In the genomic region with DNA sequence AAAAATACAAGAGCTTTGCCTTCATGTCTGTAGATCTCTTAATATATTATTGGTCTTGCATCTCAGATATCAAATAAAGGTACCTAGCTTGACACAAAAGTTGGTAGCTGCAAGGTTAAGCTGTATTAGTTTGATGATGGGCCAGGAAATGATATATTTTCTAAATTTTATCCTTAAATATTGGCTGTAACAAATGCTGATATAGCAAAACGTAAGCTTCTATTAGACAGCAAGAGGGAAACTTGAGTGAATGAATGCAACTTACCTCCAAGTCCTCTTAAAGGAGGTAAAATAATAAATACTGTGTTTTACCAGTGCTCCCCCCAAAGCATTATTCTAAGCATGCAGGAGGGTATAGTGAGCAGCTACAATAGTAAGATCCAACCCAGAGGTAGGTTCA, we compare ENCODE assay signal across 6 cellular contexts. TPM values are rescaled to one million over a fixed set of nuclear protein-coding genes. Genes with fewer than 3 reads are reported as not detected.
DNase-seq lines count a peak whose midpoint lies in the region; ATAC-seq, FAIRE-seq and TF ChIP-seq lines count a peak whose summit lies in the region.
"Not testable (repeated sequence)": the region's sequence is repeated elsewhere in the genome, so short reads cannot be mapped to it uniquely, and the experiment has no call there.
"Had no signal": no experiment of that assay in that cellular context is flagged by ENCODE, and none has a peak within 500 bp of the region (broad histone marks: within the 10 kb centered on the region; RNA-seq: fewer than 3 reads in every experiment).

No MANE protein-coding gene starts in this region.

- H3K14ac ChIP-seq in IMR-90 (replicated peaks; ENCODE audit: low read depth, low read length), result not testable (repeated sequence)

- not testable (repeated sequence) for TF ChIP-seq CTCF in A549 (IDR thresholded peaks at IDR 0.05); IMR-90 (conservative IDR thresholded peaks at IDR 0.05; ENCODE audit: low read depth, low read length); K562 (IDR thresholded peaks at IDR 0.05 in 2 of 3, conservative IDR thresholded peaks at IDR 0.05 in 1 of 3; ENCODE audit: insufficient read depth in 2 of 3, low read depth in 1 of 3, low read length in 3 of 3); endothelial cell of umbilical vein (IDR thresholded peaks at IDR 0.05; ENCODE audit: extremely low read depth in 1 of 2, insufficient read depth in 1 of 2, low read depth in 1 of 2, low read length in 2 of 2); neural progenitor cell (IDR thresholded peaks at IDR 0.05)

- TF ChIP-seq POLR2A in A549 (IDR thresholded peaks at IDR 0.05; ENCODE audit: low read length); IMR-90 (IDR thresholded peaks at IDR 0.05; ENCODE audit: low read depth, low read length); K562 (conservative IDR thresholded peaks at IDR 0.05); endothelial cell of umbilical vein (IDR thresholded peaks at IDR 0.05; ENCODE audit: low read depth, low read length): not testable (repeated sequence)

- not testable (repeated sequence) for H3K4me3 Mint-ChIP-seq in neural progenitor cell

- H2BK120ac ChIP-seq in IMR-90 (ENCODE audit: low read depth, low read length), result not testable (repeated sequence)

- H3K9me1 ChIP-seq in IMR-90 (ENCODE audit: insufficient read depth, low read length); K562 (ENCODE audit: control insufficient read depth, insufficient read depth, low read length); endothelial cell of umbilical vein (replicated peaks; ENCODE audit: control insufficient read depth, extremely low read depth, insufficient read depth, low read length): not testable (repeated sequence)

- not testable (repeated sequence) for DNase-seq in A549 (ENCODE audit: low read depth in 1 of 2, low spot score in 1 of 2); IMR-90; K562 (ENCODE audit: extremely low read depth in 1 of 4, low spot score in 3 of 4); endothelial cell of umbilical vein (ENCODE audit: low read depth, low spot score); neural progenitor cell (ENCODE audit: low spot score)

- H2BK5ac ChIP-seq in IMR-90 (ENCODE audit: low read depth, low read length, poor library complexity, severe bottlenecking), result not testable (repeated sequence)

- H3K79me1 ChIP-seq in IMR-90 (ENCODE audit: low read depth in 1 of 2, low read length in 2 of 2), result not testable (repeated sequence)

- H4K8ac ChIP-seq in IMR-90 (ENCODE audit: low read depth in 2 of 2, low read length in 2 of 2), result not testable (repeated sequence)

- not testable (repeated sequence) for H2BK20ac ChIP-seq in IMR-90 (ENCODE audit: low read depth, low read length)

- not testable (repeated sequence) for H3K4me3 ChIP-seq in A549; IMR-90 (ENCODE audit: insufficient read depth, low read depth, low read length); K562; endothelial cell of umbilical vein (replicated peaks in 1 of 3; ENCODE audit: insufficient read depth in 1 of 3, low read depth in 1 of 3, low read length in 3 of 3); neural progenitor cell

- peaks cover 26% of the 10 kb centered on the region for H3K4me1 Mint-ChIP-seq in neural progenitor cell

- H3K4me2 ChIP-seq in A549; IMR-90 (ENCODE audit: low read depth, low read length); K562 (ENCODE audit: insufficient read depth, low read length); endothelial cell of umbilical vein (ENCODE audit: insufficient read depth, low read length): not testable (repeated sequence)
- peak overlapping the region; percentile 37 for H3K4me2 ChIP-seq in neural progenitor cell

- H3F3A ChIP-seq in neural progenitor cell (ENCODE audit: low read depth), result not testable (repeated sequence)

- H2AFZ ChIP-seq in IMR-90 (replicated peaks; ENCODE audit: low read length, poor library complexity); K562 (ENCODE audit: low read depth, low read length); endothelial cell of umbilical vein (ENCODE audit: low read depth, low read length); neural progenitor cell (replicated peaks): not testable (repeated sequence)

- dilution Hi-C loops in IMR-90 (cut with HindIII; ENCODE audit: low sequenced_read_pairs, unreplicated experiment); endothelial cell of umbilical vein (cut with MboI; ENCODE audit: extremely low pct_ligation_motif_present, low sequenced_read_pairs): not testable (repeated sequence)

- H2AK5ac ChIP-seq in IMR-90 (ENCODE audit: low read depth, low read length), result not testable (repeated sequence)

- not testable (repeated sequence) for H3K27ac ChIP-seq in A549; IMR-90 (ENCODE audit: insufficient read depth, low read length); K562 (ENCODE audit: extremely low read depth, low read depth, low read length); endothelial cell of umbilical vein (ENCODE audit: insufficient read depth, low read depth, low read length); neural progenitor cell

- H3K27ac Mint-ChIP-seq in neural progenitor cell, result not testable (repeated sequence)

- H3K9me3 ChIP-seq in A549; IMR-90 (ENCODE audit: control insufficient read depth, insufficient read depth, low read length); K562 (replicated peaks; ENCODE audit: control insufficient read depth, insufficient read depth, low read depth, low read length); endothelial cell of umbilical vein (replicated peaks; ENCODE audit: control insufficient read depth, insufficient read depth, low read length); neural progenitor cell (ENCODE audit: low read depth): not testable (repeated sequence)

- not testable (repeated sequence) for TF ChIP-seq RAD21 in A549 (conservative IDR thresholded peaks at IDR 0.05 in 1 of 2, IDR thresholded peaks at IDR 0.05 in 1 of 2); IMR-90 (IDR thresholded peaks at IDR 0.05; ENCODE audit: low read length); K562 (CRISPR knock-in tag; conservative IDR thresholded peaks at IDR 0.05 in 1 of 2, IDR thresholded peaks at IDR 0.05 in 1 of 2)

- ATAC-seq in A549; IMR-90 (ENCODE audit: low read depth); K562: not testable (repeated sequence)

- not testable (repeated sequence) for H3K4me1 ChIP-seq in A549; IMR-90 (ENCODE audit: control insufficient read depth, insufficient read depth, low read length)
- H3K4me1 ChIP-seq in K562 (replicated peaks in 1 of 2; ENCODE audit: control insufficient read depth in 2 of 2, insufficient read depth in 2 of 2, low read length in 2 of 2) (peaks cover 0 to 14% of the 10 kb centered on the region in 2 experiments; a peak in 2 of 5 replicates), endothelial cell of umbilical vein (ENCODE audit: control insufficient read depth, extremely low read depth, insufficient read depth, low read length) (peaks cover 13% of the 10 kb centered on the region), neural progenitor cell (peaks cover 11% of the 10 kb centered on the region)

- H3K18ac ChIP-seq in IMR-90 (ENCODE audit: low read depth, low read length), result not testable (repeated sequence)

- H3K27me3 Mint-ChIP-seq in neural progenitor cell (ENCODE audit: insufficient read depth, low read depth), result not testable (repeated sequence)

- BruUV-seq in IMR-90 (replicated peaks; lab: Mats Ljungman, UMichigan); K562 (replicated peaks; lab: Mats Ljungman, UMichigan); endothelial cell of umbilical vein (replicated peaks; lab: Mats Ljungman, UMichigan): not testable (repeated sequence)

- H3K27me3 ChIP-seq in IMR-90 (ENCODE audit: control insufficient read depth, insufficient read depth, low read length); K562 (ENCODE audit: control insufficient read depth in 2 of 2, insufficient read depth in 2 of 2, low read length in 2 of 2); endothelial cell of umbilical vein (ENCODE audit: control insufficient read depth in 2 of 2, insufficient read depth in 2 of 2, low read length in 2 of 2); neural progenitor cell: not testable (repeated sequence)

- not testable (repeated sequence) for H3K23ac ChIP-seq in IMR-90 (ENCODE audit: low read depth, low read length)

- H4K5ac ChIP-seq in IMR-90 (ENCODE audit: low read depth, low read length), result not testable (repeated sequence)

- not testable (repeated sequence) for H2AK9ac ChIP-seq in IMR-90 (replicated peaks; ENCODE audit: low read depth, low read length, poor library complexity)

- H4K20me1 ChIP-seq in IMR-90 (ENCODE audit: insufficient read depth, low read length); K562 (replicated peaks; ENCODE audit: control insufficient read depth, insufficient read depth, low read length); endothelial cell of umbilical vein (replicated peaks; ENCODE audit: control insufficient read depth, extremely low read depth, insufficient read depth, low read length): not testable (repeated sequence)
- peaks cover 85% of the 10 kb centered on the region for H4K20me1 ChIP-seq in neural progenitor cell (ENCODE audit: low read depth)

- not testable (repeated sequence) for H3K56ac ChIP-seq in IMR-90 (ENCODE audit: extremely low read depth, insufficient read depth, low read length)

- H2BK15ac ChIP-seq in IMR-90 (ENCODE audit: low read depth, low read length), result not testable (repeated sequence)

- in situ Hi-C loops in IMR-90 (cut with MboI; ENCODE audit: low sequenced_read_pairs); K562 (cut with MboI): not testable (repeated sequence)

- H3K36me3 ChIP-seq in IMR-90 (ENCODE audit: control insufficient read depth, insufficient read depth, low read length); K562 (ENCODE audit: control insufficient read depth, insufficient read depth, low read length); endothelial cell of umbilical vein (ENCODE audit: control insufficient read depth in 2 of 2, extremely low read depth in 1 of 2, insufficient read depth in 2 of 2, low read length in 2 of 2); neural progenitor cell: not testable (repeated sequence)

- intact Hi-C loops in IMR-90 (cut with micrococcal nuclease); K562 (cut with micrococcal nuclease); endothelial cell of umbilical vein (cut with micrococcal nuclease): not testable (repeated sequence)

- 90% methylated on average over 1 of the region's 1 CpG for WGBS in A549 (ENCODE audit: missing lambda C conversion rate)
- WGBS in IMR-90 (ENCODE audit: extremely low coverage in 2 of 2, insufficient read length in 1 of 2), 2 experiments, result no CpG with 5 or more reads among the region's 1 CpG
- 0% methylated on average over 1 of the region's 1 CpG for WGBS in K562 (ENCODE audit: insufficient coverage, low coverage, missing lambda C conversion rate)

- not testable (repeated sequence) for TF ChIP-seq EP300 in A549 (IDR thresholded peaks at IDR 0.05); K562 (IDR thresholded peaks at IDR 0.05; ENCODE audit: low read length)

- POLR2A ChIA-PET in A549 (lab: Yijun Ruan, JAX); IMR-90 (lab: Charles Lee; ENCODE audit: unreplicated experiment); K562 (lab: Yijun Ruan, JAX); endothelial cell of umbilical vein (lab: Charles Lee): not testable (repeated sequence)

- peaks cover 50% of the 10 kb centered on the region for H3K9me3 Mint-ChIP-seq in neural progenitor cell

- not testable (repeated sequence) for H3K79me2 ChIP-seq in K562 (ENCODE audit: control insufficient read depth, insufficient read depth, low read length); endothelial cell of umbilical vein (ENCODE audit: control insufficient read depth, insufficient read depth, low read length)
- peaks cover 92% of the 10 kb centered on the region for H3K79me2 ChIP-seq in neural progenitor cell (ENCODE audit: low read depth)

- CTCF ChIA-PET in A549 (lab: Yijun Ruan, JAX) (interaction anchor here (1.2 kb wide), 1 partner anchor 130 kb away, joined by 6 read pairs; no protein-coding TSS in a partner anchor), endothelial cell of umbilical vein (lab: Charles Lee) (interaction anchor here (0.7 to 6.3 kb wide), 4 partner anchors 14 to 131 kb away, joined by 3 to 68 read pairs (median 3); no protein-coding TSS in a partner anchor)
- CTCF ChIA-PET in IMR-90 (lab: Yijun Ruan, JAX); K562 (lab: Yijun Ruan, JAX; ENCODE audit: low intra/inter-chr PET ratio): not testable (repeated sequence)

- H3K36me3 Mint-ChIP-seq in neural progenitor cell, result peaks cover 65% of the 10 kb centered on the region

- not testable (repeated sequence) for H4K91ac ChIP-seq in IMR-90 (ENCODE audit: insufficient read depth, low read depth, low read length)

- not testable (repeated sequence) for H3K9ac ChIP-seq in IMR-90 (ENCODE audit: low read depth, low read length); K562 (ENCODE audit: insufficient read depth in 1 of 2, low read depth in 2 of 2, low read length in 2 of 2); endothelial cell of umbilical vein (replicated peaks; ENCODE audit: extremely low read depth, insufficient read depth, low read length); neural progenitor cell

- not testable (repeated sequence) for FAIRE-seq in A549 (lab: Jason Lieb, UNC); K562 (lab: Jason Lieb, UNC)
- FAIRE-seq in endothelial cell of umbilical vein (lab: Jason Lieb, UNC), result peak; percentile 21

- H3K4ac ChIP-seq in IMR-90 (ENCODE audit: low read depth, low read length), result not testable (repeated sequence)

RNA-seq across cellular contexts. Expression of gene CXADR, which starts 4.2 kb away (rescaled TPM):
- polyA plus RNA-seq in A549 (2011; rRNA removed) (20.3 and 21.7 TPM in 2 replicates), A549 (2017; fragmentation: RNase III; extraction: RNeasy Plus Mini Kit Qiagen cat#74134 plus additional on column Dnase treatment) (6.4 to 7.7 TPM (median 6.6 TPM) in 3 replicates), IMR-90 (2012; rRNA removed) (0.21 and 0.26 TPM in 2 replicates), K562 (2011; rRNA removed) (0.07 and 0.14 TPM in 2 replicates), K562 (2014; fragmentation: Illumina TruSeq; extraction: Trizol) (0.01 TPM in 1 of 2 replicates, not detected in the other), K562 (2014; fragmentation: Nextera tagmentation; extraction: Ambion mirVana) (under 1 TPM; 0.04 to 0.17 TPM), K562 (2014; rRNA removed) (0.08 and 0.41 TPM in 2 replicates), endothelial cell of umbilical vein (2.2 and 3.2 TPM in 2 replicates)
- polyA plus RNA-seq in A549 (2012; cell fraction: cytosol; rRNA removed), result 2.7 and 3.0 TPM in 2 replicates
- polyA plus RNA-seq in A549 (2012; cell fraction: nucleus; rRNA removed), result 1.4 and 1.6 TPM in 2 replicates
- polyA minus RNA-seq in A549 (2011; rRNA and poly(A)+ RNA removed), result 16.8 and 19.7 TPM in 2 replicates
- total RNA-seq in IMR-90 (2012; rRNA removed) (0.83 and 1.1 TPM in 2 replicates), K562 (2014; rRNA removed) (0.27 TPM in 1 of 2 replicates, not detected in the other), K562 (2014; rRNA removed; fragmentation: Illumina TruSeq; extraction: Trizol) (0.04 and 0.06 TPM in 2 replicates), K562 (2015; rRNA removed; fragmentation: Illumina TruSeq; extraction: Trizol) (0.07 TPM in 1 of 2 replicates, not detected in the other), K562 (2021) (0.04 and 0.22 TPM in 2 replicates), endothelial cell of umbilical vein (10.7 and 12.2 TPM in 2 replicates), neural progenitor cell (ENCODE audit: low replicate concordance) (183 and 226 TPM in 2 replicates)
- 0.09 TPM in 2 replicates for polyA plus RNA-seq in IMR-90 (2012; cell fraction: cytosol; rRNA removed)
- polyA plus RNA-seq in IMR-90 (2012; cell fraction: nucleus; rRNA removed; ENCODE audit: low replicate concordance), result 0.02 and 0.08 TPM in 2 replicates
- total RNA-seq in K562 (2011; cell fraction: chromatin; rRNA removed; ENCODE audit: low replicate concordance), result 0.21 TPM in 1 of 2 replicates, not detected in the other
- not detected in 2 replicates for total RNA-seq in K562 (2011; cell fraction: nucleolus; rRNA removed)
- 0.15 and 0.99 TPM in 2 replicates for total RNA-seq in K562 (2011; cell fraction: nucleoplasm; rRNA removed)
- not detected in 2 replicates for polyA plus RNA-seq in K562 (2011; cell fraction: cytosol; rRNA removed)
- 0.07 TPM in 1 of 2 replicates, not detected in the other for polyA plus RNA-seq in K562 (2011; cell fraction: nucleus; rRNA removed)
- polyA plus RNA-seq in K562 (2012), result 0.03 and 0.06 TPM in 2 replicates
- 0.09 and 0.14 TPM in 2 replicates for polyA minus RNA-seq in K562 (2011; rRNA and poly(A)+ RNA removed)
- polyA minus RNA-seq in K562 (2011; cell fraction: cytosol; rRNA and poly(A)+ RNA removed), result 2.7 TPM in 1 of 2 replicates, not detected in the other
- polyA minus RNA-seq in K562 (2011; cell fraction: nucleus; rRNA and poly(A)+ RNA removed), result under 0.01 TPM in 1 of 2 replicates, not detected in the other
- polyA plus RNA-seq in endothelial cell of umbilical vein (2011; cell fraction: cytosol; rRNA removed), result 1.8 and 2.4 TPM in 2 replicates
- 1.4 and 1.7 TPM in 2 replicates for polyA plus RNA-seq in endothelial cell of umbilical vein (2011; cell fraction: nucleus; rRNA removed)
- 6.4 and 10.0 TPM in 2 replicates for polyA plus RNA-seq in endothelial cell of umbilical vein (2012)
- 4.5 and 8.7 TPM in 2 replicates for polyA minus RNA-seq in endothelial cell of umbilical vein
- 27.5 TPM for polyA minus RNA-seq in endothelial cell of umbilical vein (2011; cell fraction: cytosol; rRNA and poly(A)+ RNA removed)
- 5.5 and 6.2 TPM in 2 replicates for polyA minus RNA-seq in endothelial cell of umbilical vein (2011; cell fraction: nucleus; rRNA and poly(A)+ RNA removed)
- polyA plus RNA-seq: CD14-positive monocyte had no signal

Comparison
In these comparisons a context has a peak if more than half of its experiments do, and no peak if none do; other contexts are left out.
1. RNA of gene CXADR, which starts 4.2 kb away (total RNA-seq): 183 to 226 TPM in neural progenitor cell; 10.7 to 12.2 TPM in endothelial cell of umbilical vein, 0.83 to 1.1 TPM in IMR-90 and 0.04 to 0.99 TPM in K562; every median in the first group is over 10 times any median in the second.